ENCODE assay signal across 12 cellular contexts in the genomic region with DNA sequence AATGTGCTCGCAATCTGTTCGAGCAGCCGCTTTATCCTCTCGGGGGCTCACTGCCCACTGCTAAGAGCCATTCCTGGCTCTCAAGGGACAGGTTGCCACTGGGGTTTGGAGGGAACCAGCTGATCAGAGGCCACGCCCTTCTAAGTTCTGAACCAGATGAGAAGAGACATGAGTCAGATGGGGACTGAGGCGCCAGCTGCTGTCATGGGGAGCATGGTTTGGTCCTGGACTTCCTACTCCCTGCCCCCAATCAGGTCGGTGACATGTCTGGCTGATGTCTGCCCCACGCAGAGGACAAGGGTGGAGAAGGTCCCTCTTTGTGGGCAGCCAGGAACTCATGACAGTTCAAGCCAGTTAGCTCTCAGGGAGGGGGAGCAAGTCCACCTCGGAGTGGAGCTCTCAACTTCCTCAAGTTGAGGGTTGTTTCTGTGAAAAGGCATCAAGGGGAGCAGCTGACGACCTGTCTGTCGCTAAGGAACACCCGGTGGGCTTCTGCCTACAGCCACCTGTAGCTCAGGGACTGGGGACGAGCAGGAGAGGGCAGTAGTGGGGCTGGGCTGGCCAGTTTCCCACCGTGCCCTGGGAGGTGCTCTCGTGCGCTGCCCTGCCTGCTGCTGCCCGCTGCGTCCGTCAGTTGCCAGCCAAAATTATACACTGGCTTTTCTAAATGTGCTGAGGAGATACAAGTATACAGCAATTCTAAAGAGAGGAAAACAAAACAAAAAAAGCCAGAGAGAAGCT. TPM values are rescaled to one million over a fixed set of nuclear protein-coding genes. Genes with fewer than 3 reads are reported as not detected.
A peak's percentile ranks its signal among the peaks of the same experiment; 100 is the strongest.
DNase-seq lines count a peak whose midpoint lies in the region; ATAC-seq and TF ChIP-seq lines count a peak whose summit lies in the region.
"Had no signal": no experiment of that assay in that cellular context is flagged by ENCODE, and none has a peak within 500 bp of the region (broad histone marks: within the 10 kb centered on the region; RNA-seq: fewer than 3 reads in every experiment).

No MANE protein-coding gene starts in this region.

- peaks cover 26 to 51% of the 10 kb centered on the region in 2 experiments for H3K36me3 ChIP-seq in trophoblast cell (ENCODE audit: control insufficient read depth in 1 of 2, insufficient read depth in 2 of 2, low read length in 2 of 2)

- H3K23ac ChIP-seq in trophoblast cell (ENCODE audit: low read length), result no peak overlapping the region

- peak; percentile 20 to 24 for DNase-seq in activated CD4-positive, alpha-beta T cell treated with anti-CD3 and anti-CD28 coated beads, Interleukin-2, amount 50 U/mL, for 48 hours
- no peak for DNase-seq in activated CD4-positive, alpha-beta T cell treated with anti-CD3 and anti-CD28 coated beads, Interleukin-2, amount 50 U/mL, for 1 hour
- DNase-seq in NCI-H524 (lab: John Stamatoyannopoulos, UW), result peak; percentile 97 to 99
- DNase-seq in choroid plexus epithelial cell (ENCODE audit: low read depth), result peak; percentile 44
- DNase-seq in osteocyte (ENCODE audit: extremely low spot score, unreplicated experiment), result no peak
- no peak for DNase-seq in natural killer cell
- no peak for DNase-seq in NCI-H2196 (lab: John Stamatoyannopoulos, UW; ENCODE audit: unreplicated experiment)
- no peak for DNase-seq in trophoblast cell
- DNase-seq: NCI-H2029 treated with DMSO at 0.1 percent for 48 hours; stimulated activated naive CD8-positive, alpha-beta T cell treated with anti-CD3 and anti-CD28 coated beads, Interleukin-15, amount 100 ng/mL, for 72 hours had no signal

- H3K4me3 Mint-ChIP-seq in osteocyte (ENCODE audit: unreplicated experiment) (no peak overlapping the region), natural killer cell (no peak overlapping the region)
- H3K4me3 Mint-ChIP-seq: natural killer cell treated with Interleukin-12 subunit alpha and Interleukin-12 subunit beta and Interleukin-15 and Interleukin-18, amount 100 ng/mL, for 72 hours; stimulated activated naive CD8-positive, alpha-beta T cell treated with anti-CD3 and anti-CD28 coated beads, Interleukin-15, amount 100 ng/mL, for 72 hours had no signal

- H3K4me1 Mint-ChIP-seq in osteocyte (ENCODE audit: unreplicated experiment), result peaks cover 29% of the 10 kb centered on the region
- H3K4me1 Mint-ChIP-seq in natural killer cell, result peaks cover 0 to 7% of the 10 kb centered on the region in 2 donors

- H3K27me3 Mint-ChIP-seq in osteocyte (ENCODE audit: unreplicated experiment), result no peaks in the 10 kb centered on the region
- H3K27me3 Mint-ChIP-seq in natural killer cell (ENCODE audit: low read depth in 2 of 2), result no peaks in the 10 kb centered on the region
- H3K27me3 Mint-ChIP-seq: natural killer cell treated with Interleukin-12 subunit alpha and Interleukin-12 subunit beta and Interleukin-15 and Interleukin-18, amount 100 ng/mL, for 72 hours; stimulated activated naive CD8-positive, alpha-beta T cell treated with anti-CD3 and anti-CD28 coated beads, Interleukin-15, amount 100 ng/mL, for 72 hours had no signal

- no peak overlapping the region for H4K8ac ChIP-seq in trophoblast cell (ENCODE audit: low read depth, low read length)

- H3K14ac ChIP-seq in trophoblast cell (ENCODE audit: low read length), result no peak overlapping the region

- H3K18ac ChIP-seq in trophoblast cell (ENCODE audit: low read length), result no peak overlapping the region

- H2AK5ac ChIP-seq in trophoblast cell (ENCODE audit: low read length), result no peak overlapping the region

- no peak overlapping the region for H2BK120ac ChIP-seq in trophoblast cell (ENCODE audit: insufficient read depth, low read length, poor library complexity)

- no peaks in the 10 kb centered on the region for H3K9me3 ChIP-seq in trophoblast cell (ENCODE audit: insufficient read depth, low read depth, low read length)

- peaks cover 0 to 7% of the 10 kb centered on the region in 2 experiments for H3K4me1 ChIP-seq in trophoblast cell (ENCODE audit: control insufficient read depth in 1 of 2, insufficient read depth in 2 of 2, low read length in 2 of 2)

- H2BK12ac ChIP-seq in trophoblast cell (ENCODE audit: low read length), result no peak overlapping the region

- H3K79me1 ChIP-seq in trophoblast cell (ENCODE audit: low read length), result no peaks in the 10 kb centered on the region

- no peak for ATAC-seq in natural killer cell
- ATAC-seq: stimulated activated naive CD8-positive, alpha-beta T cell treated with anti-CD3 and anti-CD28 coated beads, Interleukin-15, amount 100 ng/mL, for 72 hours had no signal

- peak; percentile 5 for TF ChIP-seq CTCF in choroid plexus epithelial cell (conservative IDR thresholded peaks at IDR 0.05; ENCODE audit: low read depth, low read length)
- TF ChIP-seq CTCF in osteocyte (IDR thresholded peaks at IDR 0.05), result no peak
- no peak for TF ChIP-seq CTCF in natural killer cell (IDR thresholded peaks at IDR 0.05)

- no peak overlapping the region for H3K27ac ChIP-seq in trophoblast cell (ENCODE audit: low read depth, low read length)
- H3K27ac ChIP-seq: hepatocyte had no signal

- H3K36me3 Mint-ChIP-seq in osteocyte (ENCODE audit: unreplicated experiment), result peaks cover 30% of the 10 kb centered on the region
- no peaks in the 10 kb centered on the region for H3K36me3 Mint-ChIP-seq in natural killer cell
- H3K36me3 Mint-ChIP-seq: natural killer cell treated with Interleukin-12 subunit alpha and Interleukin-12 subunit beta and Interleukin-15 and Interleukin-18, amount 100 ng/mL, for 72 hours had no signal

- H3K4me3 ChIP-seq in choroid plexus epithelial cell (ENCODE audit: low read depth, low read length) (no peak overlapping the region), trophoblast cell (ENCODE audit: low read depth, low read length) (no peak overlapping the region)
- H3K4me3 ChIP-seq: hepatocyte had no signal

- H3K9me3 Mint-ChIP-seq in osteocyte (ENCODE audit: unreplicated experiment) (no peaks in the 10 kb centered on the region), natural killer cell (no peaks in the 10 kb centered on the region)
- H3K9me3 Mint-ChIP-seq: natural killer cell treated with Interleukin-12 subunit alpha and Interleukin-12 subunit beta and Interleukin-15 and Interleukin-18, amount 100 ng/mL, for 72 hours; stimulated activated naive CD8-positive, alpha-beta T cell treated with anti-CD3 and anti-CD28 coated beads, Interleukin-15, amount 100 ng/mL, for 72 hours had no signal

- no peak overlapping the region for H4K12ac ChIP-seq in trophoblast cell (ENCODE audit: low read depth, low read length)

- no peak overlapping the region for H3K4me2 ChIP-seq in trophoblast cell (ENCODE audit: low read length)
- H3K4me2 ChIP-seq: hepatocyte had no signal

- H3K9ac ChIP-seq in trophoblast cell (ENCODE audit: low read length), result no peak overlapping the region

- H2AFZ ChIP-seq in trophoblast cell (ENCODE audit: insufficient read depth, low read length, poor library complexity), result no peak overlapping the region
- H2AFZ ChIP-seq: hepatocyte had no signal

- no peak overlapping the region for H2BK5ac ChIP-seq in trophoblast cell (ENCODE audit: low read depth, low read length, poor library complexity)

- H3K79me2 ChIP-seq in trophoblast cell (ENCODE audit: control insufficient read depth, insufficient read depth, low read length, poor library complexity), result no peaks in the 10 kb centered on the region
- H3K79me2 ChIP-seq: hepatocyte had no signal

- intact Hi-C loops in natural killer cell (cut with micrococcal nuclease), result no loop called here

- WGBS in trophoblast cell (ENCODE audit: extremely low coverage, insufficient coverage, insufficient read length), result no CpG with 5 or more reads among the region's 19 CpGs

- H3K27ac Mint-ChIP-seq in osteocyte (ENCODE audit: unreplicated experiment), result peak overlapping the region; percentile 4
- H3K27ac Mint-ChIP-seq in natural killer cell, result peak overlapping the region in 1 of 2 donors; percentile 46

- H3K4ac ChIP-seq in trophoblast cell (ENCODE audit: low read depth, low read length), result no peak overlapping the region

- H4K91ac ChIP-seq in trophoblast cell (ENCODE audit: low read depth, low read length), result no peak overlapping the region

- H3K27me3 ChIP-seq in trophoblast cell (ENCODE audit: insufficient read depth, low read length), result no peaks in the 10 kb centered on the region
- H3K27me3 ChIP-seq: hepatocyte had no signal

RNA-seq across cellular contexts. Expression of gene PSMC1, which starts 20.4 kb away (rescaled TPM):
- 92.5 and 104 TPM in 2 replicates for total RNA-seq in osteocyte
- 10 to 100 TPM; 84.1 to 97.1 (median 93.1) TPM for total RNA-seq in natural killer cell
- 165 and 168 TPM in 2 replicates for polyA plus RNA-seq in trophoblast cell (2013)

RNA-seq across cellular contexts. Expression of gene NRDE2, which starts 54.9 kb away (rescaled TPM):
- total RNA-seq in osteocyte (23.2 and 25.2 TPM in 2 replicates), natural killer cell (10 to 100 TPM; 32.6 to 46.3 (median 40.7) TPM)
- 5.8 and 6.0 TPM in 2 replicates for polyA plus RNA-seq in trophoblast cell (2013)

Comparison
In these comparisons a context has a peak if more than half of its experiments do, and no peak if none do; other contexts are left out.
1. DNase-seq: peak in activated CD4-positive, alpha-beta T cell treated with anti-CD3 and anti-CD28 coated beads, Interleukin-2, amount 50 U/mL, for 48 hours (2 of 2), NCI-H524 (2 of 2) and choroid plexus epithelial cell (single experiment); none in activated CD4-positive, alpha-beta T cell treated with anti-CD3 and anti-CD28 coated beads, Interleukin-2, amount 50 U/mL, for 1 hour (single experiment), osteocyte (single experiment), natural killer cell (single experiment), NCI-H2196 (single experiment) and trophoblast cell (0 of 2).